ENCODE assay signal across 19 cellular contexts in the genomic region with DNA sequence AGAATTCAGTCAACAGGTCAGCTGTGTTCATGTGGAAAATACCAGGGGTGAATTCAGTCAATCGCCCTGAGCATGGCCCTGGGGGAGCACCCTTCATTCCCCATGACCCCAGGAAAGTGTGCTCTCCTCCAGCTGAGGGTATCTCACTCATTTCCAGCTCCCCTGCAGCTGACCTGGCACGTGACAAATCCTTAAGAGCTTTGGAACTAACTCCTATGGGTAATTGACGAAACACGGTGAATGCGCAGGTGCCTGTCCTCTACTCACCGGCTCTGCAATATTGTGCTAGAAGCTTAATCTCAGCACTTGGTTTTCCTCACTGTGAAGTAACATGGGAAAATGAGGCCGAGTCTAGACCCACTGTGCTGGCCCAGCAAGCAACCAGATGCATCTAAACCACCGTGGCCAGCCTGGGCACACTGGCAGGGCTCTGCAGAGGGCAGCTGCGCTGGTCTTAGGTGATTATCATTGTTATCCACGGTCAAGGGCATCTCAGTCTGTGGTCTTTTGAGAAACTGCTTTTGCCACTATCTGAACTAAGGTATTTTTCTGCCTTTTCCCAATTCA.
DNase-seq lines count a peak whose midpoint lies in the region; ATAC-seq, FAIRE-seq and TF ChIP-seq lines count a peak whose summit lies in the region.
"Had no signal": no experiment of that assay in that cellular context is flagged by ENCODE, and none has a peak within 500 bp of the region (broad histone marks: within the 10 kb centered on the region; RNA-seq: fewer than 3 reads in every experiment).

No MANE protein-coding gene starts in this region.

- H3K4me1 ChIP-seq in left ventricle myocardium inferior, result peaks cover 30% of the 10 kb centered on the region
- H3K4me1 ChIP-seq in heart left ventricle, result peaks cover 0 to 28% (median 12%) of the 10 kb centered on the region in 12 donors
- no peaks in the 10 kb centered on the region for H3K4me1 ChIP-seq in vagina

- no peak for TF ChIP-seq POLR2A in heart left ventricle (IDR thresholded peaks at IDR 0.05)
- no peak for TF ChIP-seq POLR2A in vagina (IDR thresholded peaks at IDR 0.05)

- H3K9me3 ChIP-seq in left ventricle myocardium inferior (replicated peaks), result peaks cover 4% of the 10 kb centered on the region
- peaks cover 0 to 18% (median 0%) of the 10 kb centered on the region in 12 donors for H3K9me3 ChIP-seq in heart left ventricle
- H3K9me3 ChIP-seq in vagina, result no peaks in the 10 kb centered on the region

- H3K4me3 ChIP-seq in left ventricle myocardium inferior (no peak overlapping the region), heart left ventricle (no peak overlapping the region), vagina (no peak overlapping the region)
- H3K4me3 ChIP-seq: BLaER1, GM12878, GM23338 had no signal

- no peaks in the 10 kb centered on the region for H3K9me3 Mint-ChIP-seq in osteocyte (ENCODE audit: unreplicated experiment)
- H3K9me3 Mint-ChIP-seq: CD8-positive, alpha-beta T cell had no signal

- no peak for DNase-seq in left ventricle myocardium inferior
- no peak for DNase-seq in heart left ventricle
- peak; percentile 49 for DNase-seq in myocyte (ENCODE audit: low read depth)
- peak; percentile 54 for DNase-seq in osteocyte (ENCODE audit: extremely low spot score, unreplicated experiment)
- DNase-seq in vagina (ENCODE audit: extremely low spot score in 2 of 2), result peak; percentile 56 to 77
- no peak for DNase-seq in GM19239 (ENCODE audit: insufficient read length, low spot score)
- DNase-seq in SHP77 treated with DMSO at 0.1 percent for 48 hours (lab: John Stamatoyannopoulos, UW), result no peak
- DNase-seq in mucosa of gallbladder (ENCODE audit: low spot score), result no peak
- DNase-seq: 8988T, DMS79 treated with DMSO at 0.1 percent for 48 hours, EL, HFFc6 had no signal

- TF ChIP-seq CTCF in left ventricle myocardium inferior (IDR thresholded peaks at IDR 0.05; ENCODE audit: borderline replicate concordance) (no peak), heart left ventricle (IDR thresholded peaks at IDR 0.05) (no peak), osteocyte (IDR thresholded peaks at IDR 0.05) (no peak), vagina (IDR thresholded peaks at IDR 0.05) (no peak)

- H3K27me3 Mint-ChIP-seq in osteocyte (ENCODE audit: unreplicated experiment), result no peaks in the 10 kb centered on the region

- H3K27ac Mint-ChIP-seq in osteocyte (ENCODE audit: unreplicated experiment), result no peak overlapping the region
- H3K27ac Mint-ChIP-seq: CD8-positive, alpha-beta T cell; GM23338; HFFc6; IgD-negative memory B cell had no signal

- no peak overlapping the region for H3K4me3 Mint-ChIP-seq in osteocyte (ENCODE audit: unreplicated experiment)
- H3K4me3 Mint-ChIP-seq: CD14-positive monocyte; CD8-positive, alpha-beta T cell; GM23338; HFFc6; IgD-negative memory B cell had no signal

- H3K36me3 Mint-ChIP-seq in osteocyte (ENCODE audit: unreplicated experiment), result peaks cover under 1% of the 10 kb centered on the region
- H3K36me3 Mint-ChIP-seq: CD14-positive monocyte; CD8-positive, alpha-beta T cell; IgD-negative memory B cell had no signal

- FAIRE-seq in GM19239 (lab: Jason Lieb, UNC), result no peak
- FAIRE-seq: GM12878, H54 had no signal

- H3K27ac ChIP-seq in left ventricle myocardium inferior (replicated peaks) (peak overlapping the region; percentile 66), heart left ventricle (peak overlapping the region in 6 of 12 donors; percentile 0 to 64 (median 41)), vagina (no peak overlapping the region)
- H3K27ac ChIP-seq: BLaER1 had no signal

- WGBS in heart left ventricle, 4 donors, result 82 to 90% (median 87%) methylated on average over 10 of the region's 10 CpGs

- peaks cover 25% of the 10 kb centered on the region for H3K4me1 Mint-ChIP-seq in osteocyte (ENCODE audit: unreplicated experiment)
- H3K4me1 Mint-ChIP-seq: GM23338, IgD-negative memory B cell had no signal

- intact Hi-C loops in left ventricle myocardium inferior (cut with micrococcal nuclease) (no loop called here), heart left ventricle (cut with DNase I) (no loop called here), vagina (cut with DNase I) (no loop called here)

- H3K27me3 ChIP-seq in left ventricle myocardium inferior (ENCODE audit: low read depth) (no peaks in the 10 kb centered on the region), heart left ventricle (no peaks in the 10 kb centered on the region), vagina (no peaks in the 10 kb centered on the region)
- H3K27me3 ChIP-seq: BLaER1 had no signal

- H3K36me3 ChIP-seq in left ventricle myocardium inferior (no peaks in the 10 kb centered on the region), heart left ventricle (no peaks in the 10 kb centered on the region), vagina (no peaks in the 10 kb centered on the region)
- H3K36me3 ChIP-seq: BLaER1 had no signal

- ATAC-seq in heart left ventricle, result no peak
- ATAC-seq: CD8-positive, alpha-beta T cell had no signal

Comparison
In these comparisons a context has a peak if more than half of its experiments do, and no peak if none do; other contexts are left out.
1. DNase-seq: peak in myocyte (single experiment), osteocyte (single experiment) and vagina (2 of 2); none in left ventricle myocardium inferior (single experiment), heart left ventricle (0 of 5), GM19239 (single experiment), SHP77 treated with DMSO at 0.1 percent for 48 hours (single experiment) and mucosa of gallbladder (single experiment).